1 cellular context compared by ENCODE assay signal in genomic region chr10:119166111-119166500, GRCh38.
TF ChIP-seq lines count a peak whose summit lies in the region.

No MANE protein-coding gene starts in this region.

TF ChIP-seq in GM12878, 131 proteins besides CTCF, POLR2A, EP300 and RAD21:
- TF ChIP-seq MYB (IDR thresholded peaks at IDR 0.05; ENCODE audit: borderline replicate concordance, low read depth, low read length): no peak
- no peak for TF ChIP-seq ZNF384 (IDR thresholded peaks at IDR 0.05; ENCODE audit: borderline replicate concordance, low read depth, low read length)
- no peak for TF ChIP-seq GABPA (IDR thresholded peaks at IDR 0.05; ENCODE audit: low read depth)
- TF ChIP-seq NFIC (IDR thresholded peaks at IDR 0.05; ENCODE audit: low read depth, low read length): no peak
- TF ChIP-seq PRDM15 (CRISPR knock-in tag; IDR thresholded peaks at IDR 0.05): no peak
- TF ChIP-seq MTA2 (IDR thresholded peaks at IDR 0.05; ENCODE audit: low read depth): no peak
- no peak for TF ChIP-seq E2F4 (IDR thresholded peaks at IDR 0.05; ENCODE audit: low read depth, low read length)
- no peak for TF ChIP-seq NR2C2 (IDR thresholded peaks at IDR 0.05; ENCODE audit: borderline replicate concordance, control insufficient read depth, insufficient read length, low read depth)
